ENCODE assay signal across 24 cellular contexts in genomic region chr6:136437246-136437645, GRCh38.
"Had no signal": no experiment of that assay in that cellular context is flagged by ENCODE, and none has a peak within 500 bp of the region (broad histone marks: within the 10 kb centered on the region; RNA-seq: fewer than 3 reads in every experiment).

No MANE protein-coding gene starts in this region.

- H3K4me1 ChIP-seq: heart left ventricle, lower lobe of right lung, psoas muscle had no signal

- H3K27me3 ChIP-seq: heart left ventricle, testis, transverse colon had no signal

- H2AFZ ChIP-seq: parathyroid adenoma had no signal

- DNase-seq: activated CD4-positive, alpha-beta memory T cell treated with anti-CD3 and anti-CD28 coated beads for 36 hours; activated CD4-positive, alpha-beta T cell treated with anti-CD3 and anti-CD28 coated beads for 48 hours; activated CD8-positive, alpha-beta memory T cell treated with anti-CD3 and anti-CD28 coated beads, Interleukin-2, amount 50 U/mL, for 48 hours; activated gamma-delta T cell; activated naive CD4-positive, alpha-beta T cell treated with anti-CD3 and anti-CD28 coated beads, Interleukin-2, amount 50 U/mL, for 16 hours; activated T-cell treated with anti-CD3 and anti-CD28 coated beads, Interleukin-2, amount 50 U/mL, for 24 hours; amniotic stem cell; central memory CD4-positive, alpha-beta T cell; effector memory CD4-positive, alpha-beta T cell; foreskin fibroblast; heart left ventricle; immature natural killer cell; lower lobe of right lung; mesenchymal stem cell; naive thymus-derived CD8-positive, alpha-beta T cell; nucleus accumbens; psoas muscle; stimulated activated naive CD4-positive, alpha-beta T cell; T-helper 9 cell; testis; transverse colon had no signal

- H3K9me3 ChIP-seq: heart left ventricle, lower lobe of right lung, psoas muscle, testis, transverse colon had no signal

- H3K9ac ChIP-seq: parathyroid adenoma had no signal

- H3K27ac ChIP-seq: heart left ventricle, lower lobe of right lung, parathyroid adenoma, psoas muscle, testis, VCaP had no signal

- ATAC-seq: activated CD4-positive, CD25-positive, alpha-beta regulatory T cell treated with anti-CD3 and anti-CD28 coated beads, Interleukin-2, amount 50 U/mL, for 24 hours; heart left ventricle; lower lobe of right lung; naive thymus-derived CD8-positive, alpha-beta T cell; psoas muscle had no signal

- H3K4me3 ChIP-seq: heart left ventricle, lower lobe of right lung, psoas muscle, testis, transverse colon had no signal

- H3K36me3 ChIP-seq: heart left ventricle, lower lobe of right lung, transverse colon had no signal
